Comparison of ENCODE assay signal across 2 cellular contexts in genomic region chr3:159838936-159839335, GRCh38.
TF ChIP-seq lines count a peak whose summit lies in the region.

No MANE protein-coding gene starts in this region.

TF ChIP-seq in endothelial cell of umbilical vein, 7 proteins besides CTCF, POLR2A, EP300 and RAD21:
- TF ChIP-seq MAX (IDR thresholded peaks at IDR 0.05; ENCODE audit: insufficient read depth, insufficient read length) (no peak), POLR2AphosphoS5 (IDR thresholded peaks at IDR 0.05; ENCODE audit: insufficient read depth, low read depth, low read length) (no peak), EZH2 (IDR thresholded peaks at IDR 0.05; ENCODE audit: borderline replicate concordance, low read depth, low read length, severe bottlenecking) (no peak), MYC (IDR thresholded peaks at IDR 0.05; ENCODE audit: low read depth, low read length) (no peak), GATA2 (IDR thresholded peaks at IDR 0.05; ENCODE audit: insufficient read depth, insufficient read length, low read depth, low read length) (no peak), FOS (IDR thresholded peaks at IDR 0.05; ENCODE audit: borderline replicate concordance, insufficient read depth, low read length) (no peak), JUN (IDR thresholded peaks at IDR 0.05; ENCODE audit: borderline replicate concordance, insufficient read depth, insufficient read length, low read depth) (no peak)

TF ChIP-seq in neural cell, 6 proteins besides CTCF, POLR2A, EP300 and RAD21:
- TF ChIP-seq TAF1 (IDR thresholded peaks at IDR 0.05; ENCODE audit: low read depth) (no peak), POLR2AphosphoS5 (IDR thresholded peaks at IDR 0.05) (no peak), EZH2 (IDR thresholded peaks at IDR 0.05; ENCODE audit: borderline replicate concordance, insufficient read depth, low read length, poor library complexity, severe bottlenecking) (no peak), REST (IDR thresholded peaks at IDR 0.05; ENCODE audit: borderline replicate concordance) (no peak), MXI1 (conservative IDR thresholded peaks at IDR 0.05; ENCODE audit: poor library complexity, severe bottlenecking) (no peak)
